14 cellular contexts compared by ENCODE assay signal in the genomic region with DNA sequence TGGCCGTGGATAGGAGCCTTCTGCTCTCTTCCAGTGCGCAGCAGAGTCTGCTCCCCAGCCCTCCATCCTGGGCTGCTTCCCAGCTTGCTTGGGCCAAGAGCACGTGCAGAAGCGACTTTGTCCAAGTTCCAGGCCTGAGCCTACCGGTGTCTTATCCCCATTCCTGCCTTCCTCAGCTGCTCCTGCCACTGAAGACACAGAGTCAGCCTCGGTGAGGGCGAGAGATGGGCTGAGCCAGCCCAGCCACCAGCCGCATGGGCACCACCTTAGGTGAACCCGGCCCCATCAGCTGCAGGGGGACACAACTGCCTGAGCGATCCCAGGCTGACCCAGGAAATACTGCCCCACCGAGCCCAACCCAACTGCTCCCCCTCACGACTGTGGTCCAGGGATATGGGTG.
DNase-seq lines count a peak whose midpoint lies in the region; ATAC-seq, FAIRE-seq and TF ChIP-seq lines count a peak whose summit lies in the region.
"Had no signal": no experiment of that assay in that cellular context is flagged by ENCODE, and none has a peak within 500 bp of the region (broad histone marks: within the 10 kb centered on the region; RNA-seq: fewer than 3 reads in every experiment).

No MANE protein-coding gene starts in this region.

- POLR2A ChIA-PET in activated CD4-positive, alpha-beta T cell treated with anti-CD3 and anti-CD28 coated beads for 36 hours (lab: Charles Lee) = no interaction called here

- H3K4me3 Mint-ChIP-seq in activated CD4-positive, alpha-beta T cell treated with anti-CD3 and anti-CD28 coated beads for 36 hours = no peak overlapping the region
- no peak overlapping the region for H3K4me3 Mint-ChIP-seq in activated CD4-positive, alpha-beta T cell treated with anti-CD3 and anti-CD28 coated beads, Interleukin-2, amount 10 ng/mL, durations not matched to agents 24 days and 14 days
- no peak overlapping the region for H3K4me3 Mint-ChIP-seq in CD14-positive monocyte
- H3K4me3 Mint-ChIP-seq: CD8-positive, alpha-beta memory T cell; GM23338 had no signal

- no peak overlapping the region for H3K27ac Mint-ChIP-seq in activated CD4-positive, alpha-beta T cell treated with anti-CD3 and anti-CD28 coated beads for 36 hours
- no peak overlapping the region for H3K27ac Mint-ChIP-seq in activated CD4-positive, alpha-beta T cell treated with anti-CD3 and anti-CD28 coated beads, Interleukin-2, amount 10 ng/mL, durations not matched to agents 24 days and 14 days
- no peak overlapping the region for H3K27ac Mint-ChIP-seq in CD14-positive monocyte
- H3K27ac Mint-ChIP-seq: CD8-positive, alpha-beta memory T cell; GM23338 had no signal

- no peak overlapping the region for H3K27ac ChIP-seq in kidney (ENCODE audit: low read depth in 2 of 2, low read length in 2 of 2)
- no peak overlapping the region for H3K27ac ChIP-seq in spleen
- H3K27ac ChIP-seq in MM.1S (ENCODE audit: low read length) = no peak overlapping the region
- H3K27ac ChIP-seq: 22Rv1 had no signal

- no peaks in the 10 kb centered on the region for H3K79me2 ChIP-seq in MM.1S (ENCODE audit: low read length)

- peak; percentile 13 for DNase-seq in activated CD4-positive, alpha-beta T cell treated with anti-CD3 and anti-CD28 coated beads for 36 hours
- DNase-seq in activated CD4-positive, alpha-beta T cell treated with anti-CD3 and anti-CD28 coated beads, Interleukin-2, amount 10 ng/mL, durations not matched to agents 24 days and 14 days = no peak
- peak; percentile 27 for DNase-seq in CD14-positive monocyte (ENCODE audit: low spot score)
- DNase-seq in kidney = peak; percentile 52
- DNase-seq in spleen = peak; percentile 58
- DNase-seq in MM.1S = no peak
- DNase-seq in NK-92 (lab: John Stamatoyannopoulos, UW; ENCODE audit: unreplicated experiment) = no peak
- no peak for DNase-seq in COLO668 (lab: John Stamatoyannopoulos, UW; ENCODE audit: unreplicated experiment)
- DNase-seq: CD8-positive, alpha-beta memory T cell; DMS53; H7 had no signal

- no peaks in the 10 kb centered on the region for H3F3A ChIP-seq in MM.1S (ENCODE audit: insufficient read depth, low read length)

- TF ChIP-seq CTCF in CD14-positive monocyte (IDR thresholded peaks at IDR 0.05) (no peak), kidney (IDR thresholded peaks at IDR 0.05; ENCODE audit: borderline replicate concordance, extremely low read depth, insufficient read depth) (no peak), spleen (IDR thresholded peaks at IDR 0.05 in 8 of 11, conservative IDR thresholded peaks at IDR 0.05 in 3 of 11) (no peak), MM.1S (IDR thresholded peaks at IDR 0.05; ENCODE audit: low read length) (no peak)

- no peak overlapping the region for H3K4me3 ChIP-seq in kidney (ENCODE audit: low read length in 2 of 2)
- no peak overlapping the region for H3K4me3 ChIP-seq in spleen
- H3K4me3 ChIP-seq in MM.1S (ENCODE audit: low read length) = no peak overlapping the region
- H3K4me3 ChIP-seq: GM23338 had no signal

- H3K4me1 Mint-ChIP-seq in activated CD4-positive, alpha-beta T cell treated with anti-CD3 and anti-CD28 coated beads for 36 hours = no peaks in the 10 kb centered on the region
- H3K4me1 Mint-ChIP-seq in activated CD4-positive, alpha-beta T cell treated with anti-CD3 and anti-CD28 coated beads, Interleukin-2, amount 10 ng/mL, durations not matched to agents 24 days and 14 days = no peaks in the 10 kb centered on the region
- H3K4me1 Mint-ChIP-seq in CD14-positive monocyte = no peaks in the 10 kb centered on the region
- H3K4me1 Mint-ChIP-seq: CD8-positive, alpha-beta memory T cell; GM23338 had no signal

- H3K27me3 Mint-ChIP-seq in activated CD4-positive, alpha-beta T cell treated with anti-CD3 and anti-CD28 coated beads for 36 hours = no peaks in the 10 kb centered on the region
- H3K27me3 Mint-ChIP-seq in activated CD4-positive, alpha-beta T cell treated with anti-CD3 and anti-CD28 coated beads, Interleukin-2, amount 10 ng/mL, durations not matched to agents 24 days and 14 days = no peaks in the 10 kb centered on the region
- peaks cover 2 to 6% (median 4%) of the 10 kb centered on the region in 3 donors for H3K27me3 Mint-ChIP-seq in CD14-positive monocyte (ENCODE audit: low read depth in 3 of 3)

- 86 to 93% (median 89%) methylated on average over 8 to 12 of the region's 12 CpGs for WGBS in spleen, 5 donors

- no peak for TF ChIP-seq POLR2A in spleen (IDR thresholded peaks at IDR 0.05)

- H4K20me1 ChIP-seq in MM.1S (ENCODE audit: insufficient read depth, low read length) = no peaks in the 10 kb centered on the region

- no peaks in the 10 kb centered on the region for H3K36me3 Mint-ChIP-seq in activated CD4-positive, alpha-beta T cell treated with anti-CD3 and anti-CD28 coated beads for 36 hours (ENCODE audit: low read depth)
- no peaks in the 10 kb centered on the region for H3K36me3 Mint-ChIP-seq in activated CD4-positive, alpha-beta T cell treated with anti-CD3 and anti-CD28 coated beads, Interleukin-2, amount 10 ng/mL, durations not matched to agents 24 days and 14 days (ENCODE audit: low read depth)
- no peaks in the 10 kb centered on the region for H3K36me3 Mint-ChIP-seq in CD14-positive monocyte

- peaks cover 0 to 47% (median 0%) of the 10 kb centered on the region in 7 donors for H3K27me3 ChIP-seq in spleen (replicated peaks in 1 of 7)
- no peaks in the 10 kb centered on the region for H3K27me3 ChIP-seq in MM.1S (replicated peaks; ENCODE audit: insufficient read depth, low read length)

- H3K4me2 ChIP-seq in MM.1S (ENCODE audit: low read depth, low read length) = no peak overlapping the region
- H3K4me2 ChIP-seq: GM23338 had no signal

- no peaks in the 10 kb centered on the region for H3K9me2 ChIP-seq in MM.1S (replicated peaks; ENCODE audit: insufficient read depth, low read length)

- FAIRE-seq in kidney (lab: Jason Lieb, UNC) = no peak
- FAIRE-seq: GM18507 had no signal

- H3K9me3 ChIP-seq in kidney (ENCODE audit: control insufficient read depth in 1 of 2, low read length in 2 of 2) (no peaks in the 10 kb centered on the region), spleen (peaks cover 0 to 10% (median 0%) of the 10 kb centered on the region in 8 donors), MM.1S (replicated peaks; ENCODE audit: insufficient read depth, low read length) (no peaks in the 10 kb centered on the region)

- ATAC-seq in activated CD4-positive, alpha-beta T cell treated with anti-CD3 and anti-CD28 coated beads for 36 hours = no peak

- intact Hi-C loops in activated CD4-positive, alpha-beta T cell treated with anti-CD3 and anti-CD28 coated beads for 36 hours (cut with DNase I, micrococcal nuclease) = no loop called here
- intact Hi-C loops in activated CD4-positive, alpha-beta T cell treated with anti-CD3 and anti-CD28 coated beads, Interleukin-2, amount 10 ng/mL, durations not matched to agents 24 days and 14 days (cut with micrococcal nuclease) = no loop called here
- intact Hi-C loops in CD14-positive monocyte (cut with micrococcal nuclease) = no loop called here
- intact Hi-C loops in kidney (cut with DNase I) = no loop called here
- intact Hi-C loops in spleen (cut with DNase I; ENCODE audit: low total_unique reads) = no loop called here

- H3K4me1 ChIP-seq in kidney (ENCODE audit: control insufficient read depth in 1 of 2, insufficient read depth in 1 of 2, low read depth in 1 of 2, low read length in 2 of 2) (no peaks in the 10 kb centered on the region), spleen (no peaks in the 10 kb centered on the region), MM.1S (ENCODE audit: low read length) (no peaks in the 10 kb centered on the region)

- H3K36me3 ChIP-seq in kidney (ENCODE audit: control insufficient read depth in 1 of 2, insufficient read depth in 2 of 2, low read length in 2 of 2) = no peaks in the 10 kb centered on the region
- H3K36me3 ChIP-seq in spleen = no peaks in the 10 kb centered on the region
- no peaks in the 10 kb centered on the region for H3K36me3 ChIP-seq in MM.1S (replicated peaks; ENCODE audit: insufficient read depth, low read length)

- CTCF ChIA-PET in activated CD4-positive, alpha-beta T cell treated with anti-CD3 and anti-CD28 coated beads for 36 hours (lab: Charles Lee) = no interaction called here

- H3K9me3 Mint-ChIP-seq in activated CD4-positive, alpha-beta T cell treated with anti-CD3 and anti-CD28 coated beads for 36 hours (ENCODE audit: low read depth) = no peaks in the 10 kb centered on the region
- no peaks in the 10 kb centered on the region for H3K9me3 Mint-ChIP-seq in activated CD4-positive, alpha-beta T cell treated with anti-CD3 and anti-CD28 coated beads, Interleukin-2, amount 10 ng/mL, durations not matched to agents 24 days and 14 days
- peaks cover 0 to 8% (median 4%) of the 10 kb centered on the region in 7 donors for H3K9me3 Mint-ChIP-seq in CD14-positive monocyte

- H2AFZ ChIP-seq in MM.1S (ENCODE audit: low read length) = no peak overlapping the region
- H2AFZ ChIP-seq: GM23338 had no signal

- H3K9ac ChIP-seq in kidney (ENCODE audit: low read length in 2 of 2) (no peak overlapping the region), MM.1S (ENCODE audit: low read length) (no peak overlapping the region)

Comparison
In these comparisons a context has a peak if more than half of its experiments do, and no peak if none do; other contexts are left out.
1. DNase-seq: peak in activated CD4-positive, alpha-beta T cell treated with anti-CD3 and anti-CD28 coated beads for 36 hours (single experiment), CD14-positive monocyte (single experiment), kidney (single experiment) and spleen (single experiment); none in activated CD4-positive, alpha-beta T cell treated with anti-CD3 and anti-CD28 coated beads, Interleukin-2, amount 10 ng/mL, durations not matched to agents 24 days and 14 days (single experiment), MM.1S (single experiment), NK-92 (single experiment) and COLO668 (single experiment).